ENCODE assay signal across 15 cellular contexts in genomic region chr7:55260671-55261385, GRCh38.
DNase-seq lines count a peak whose midpoint lies in the region; ATAC-seq and TF ChIP-seq lines count a peak whose summit lies in the region.
"Had no signal": no experiment of that assay in that cellular context is flagged by ENCODE, and none has a peak within 500 bp of the region (broad histone marks: within the 10 kb centered on the region; RNA-seq: fewer than 3 reads in every experiment).

No MANE protein-coding gene starts in this region.

- TF ChIP-seq RAD21 in SK-N-SH (IDR thresholded peaks at IDR 0.05; ENCODE audit: low read length): no peak

- no peak for TF ChIP-seq EP300 in SK-N-SH (IDR thresholded peaks at IDR 0.05; ENCODE audit: borderline replicate concordance in 1 of 2, low read depth in 1 of 2, low read length in 1 of 2)

- POLR2A ChIA-PET in SK-N-SH (lab: Yijun Ruan, JAX): no interaction called here
- POLR2A ChIA-PET in naive thymus-derived CD8-positive, alpha-beta T cell (lab: Charles Lee): no interaction called here

- no peak overlapping the region for H2AFZ ChIP-seq in SK-N-SH (ENCODE audit: low read depth)
- H2AFZ ChIP-seq: GM23338 had no signal

- no peak overlapping the region for H3K4me3 ChIP-seq in SK-N-SH (ENCODE audit: low read depth in 2 of 2, low read length in 1 of 2)
- H3K4me3 ChIP-seq: GM23338 had no signal

- no peak overlapping the region for H3K27ac ChIP-seq in SK-N-SH (ENCODE audit: low read depth in 2 of 2, low read length in 1 of 2)
- H3K27ac ChIP-seq: 22Rv1 had no signal

- DNase-seq in SK-N-SH: peak; percentile 7
- peak; percentile 51 for DNase-seq in Caki2 (ENCODE audit: low read depth)
- peak; percentile 82 for DNase-seq in kidney tubule cell (ENCODE audit: low spot score)
- DNase-seq in renal cortical epithelial cell (ENCODE audit: low read depth): peak; percentile 16
- DNase-seq in activated naive CD8-positive, alpha-beta T cell treated with anti-CD3 and anti-CD28 coated beads for 36 hours: no peak
- no peak for DNase-seq in naive thymus-derived CD8-positive, alpha-beta T cell
- DNase-seq: CD8-positive, alpha-beta T cell; COR-L47; DND-41; GDM1 had no signal

- H3K4me2 ChIP-seq in SK-N-SH: no peak overlapping the region
- H3K4me2 ChIP-seq: GM23338 had no signal

- H3K9ac ChIP-seq in SK-N-SH: no peak overlapping the region

- H3K27ac Mint-ChIP-seq in activated naive CD8-positive, alpha-beta T cell treated with anti-CD3 and anti-CD28 coated beads for 36 hours: no peak overlapping the region
- no peak overlapping the region for H3K27ac Mint-ChIP-seq in naive thymus-derived CD8-positive, alpha-beta T cell
- H3K27ac Mint-ChIP-seq: CD8-positive, alpha-beta T cell; GM23338 had no signal

- H3K9me2 ChIP-seq in SK-N-SH: no peaks in the 10 kb centered on the region

- WGBS in SK-N-SH (ENCODE audit: low lambda C conversion rate): 57% methylated on average over 3 of the region's 3 CpGs

- ATAC-seq in SK-N-SH treated with all-trans-retinoic acid at 6 μM for 48 hours (no peak), HG03342 (IDR thresholded peaks at IDR 0.05; ENCODE audit: unreplicated experiment) (no peak)
- ATAC-seq in naive thymus-derived CD8-positive, alpha-beta T cell: no peak
- ATAC-seq: CD8-positive, alpha-beta T cell; GM23338 had no signal

- H3K9me3 ChIP-seq in SK-N-SH: 0 out of 2 replicates have a peak, but pooled peaks cover 4% of the 10 kb centered on the region

- H3F3A ChIP-seq in SK-N-SH (replicated peaks; ENCODE audit: insufficient read depth): no peaks in the 10 kb centered on the region

- TF ChIP-seq CTCF in SK-N-SH (IDR thresholded peaks at IDR 0.05): no peak

- no peaks in the 10 kb centered on the region for H3K36me3 Mint-ChIP-seq in activated naive CD8-positive, alpha-beta T cell treated with anti-CD3 and anti-CD28 coated beads for 36 hours
- H3K36me3 Mint-ChIP-seq in naive thymus-derived CD8-positive, alpha-beta T cell: no peaks in the 10 kb centered on the region
- H3K36me3 Mint-ChIP-seq: CD14-positive monocyte; CD8-positive, alpha-beta T cell had no signal

- no peaks in the 10 kb centered on the region for H3K79me2 ChIP-seq in SK-N-SH (ENCODE audit: insufficient read depth)

- no peaks in the 10 kb centered on the region for H3K36me3 ChIP-seq in SK-N-SH (replicated peaks in 1 of 2; ENCODE audit: control insufficient read depth in 1 of 2, insufficient read depth in 2 of 2, low read length in 1 of 2)

- H4K20me1 ChIP-seq in SK-N-SH (ENCODE audit: insufficient read depth): no peaks in the 10 kb centered on the region

- H3K4me3 Mint-ChIP-seq in activated naive CD8-positive, alpha-beta T cell treated with anti-CD3 and anti-CD28 coated beads for 36 hours: no peak overlapping the region
- H3K4me3 Mint-ChIP-seq in naive thymus-derived CD8-positive, alpha-beta T cell: no peak overlapping the region
- H3K4me3 Mint-ChIP-seq: CD14-positive monocyte; CD8-positive, alpha-beta T cell; GM23338 had no signal

- H3K9me3 Mint-ChIP-seq in activated naive CD8-positive, alpha-beta T cell treated with anti-CD3 and anti-CD28 coated beads for 36 hours: no peaks in the 10 kb centered on the region
- no peaks in the 10 kb centered on the region for H3K9me3 Mint-ChIP-seq in naive thymus-derived CD8-positive, alpha-beta T cell
- H3K9me3 Mint-ChIP-seq: CD8-positive, alpha-beta T cell; GM23338 had no signal

- no peaks in the 10 kb centered on the region for H3K4me1 Mint-ChIP-seq in activated naive CD8-positive, alpha-beta T cell treated with anti-CD3 and anti-CD28 coated beads for 36 hours
- H3K4me1 Mint-ChIP-seq in naive thymus-derived CD8-positive, alpha-beta T cell: peaks cover 0 to 6% (median under 1%) of the 10 kb centered on the region in 4 donors

- CTCF ChIA-PET in SK-N-SH (lab: Yijun Ruan, JAX): interaction anchor here (1.4 kb wide), 1 partner anchor 11 kb away, joined by 3 read pairs; no protein-coding TSS in a partner anchor

- peaks cover 0 to 3% of the 10 kb centered on the region in 2 experiments; a peak in 1 of 4 replicates for H3K4me1 ChIP-seq in SK-N-SH (ENCODE audit: control insufficient read depth in 1 of 2, insufficient read depth in 2 of 2, low read depth in 1 of 2, low read length in 1 of 2)

- in situ Hi-C loops in Caki2 (cut with HindIII; ENCODE audit: low pct_unique_long_range_greater_than_20kb, low sequenced_read_pairs): no loop called here

- H3K27me3 ChIP-seq in SK-N-SH (ENCODE audit: insufficient read depth): peaks cover 5% of the 10 kb centered on the region; the same call in 1 of the 2 replicates

- peaks cover 39% of the 10 kb centered on the region for H3K27me3 Mint-ChIP-seq in activated naive CD8-positive, alpha-beta T cell treated with anti-CD3 and anti-CD28 coated beads for 36 hours
- H3K27me3 Mint-ChIP-seq in naive thymus-derived CD8-positive, alpha-beta T cell: peaks cover 15 to 38% (median 21%) of the 10 kb centered on the region in 5 donors

TF ChIP-seq in SK-N-SH, 30 proteins besides CTCF, POLR2A, EP300 and RAD21 (continues in another document):
- no peak for TF ChIP-seq FOXM1 (IDR thresholded peaks at IDR 0.05; ENCODE audit: low read depth)
- TF ChIP-seq USF1 (IDR thresholded peaks at IDR 0.05; ENCODE audit: borderline replicate concordance, low read depth): no peak
- TF ChIP-seq SMC3 (IDR thresholded peaks at IDR 0.05; ENCODE audit: low read depth, low read length): no peak
- TF ChIP-seq, protein P1, sequence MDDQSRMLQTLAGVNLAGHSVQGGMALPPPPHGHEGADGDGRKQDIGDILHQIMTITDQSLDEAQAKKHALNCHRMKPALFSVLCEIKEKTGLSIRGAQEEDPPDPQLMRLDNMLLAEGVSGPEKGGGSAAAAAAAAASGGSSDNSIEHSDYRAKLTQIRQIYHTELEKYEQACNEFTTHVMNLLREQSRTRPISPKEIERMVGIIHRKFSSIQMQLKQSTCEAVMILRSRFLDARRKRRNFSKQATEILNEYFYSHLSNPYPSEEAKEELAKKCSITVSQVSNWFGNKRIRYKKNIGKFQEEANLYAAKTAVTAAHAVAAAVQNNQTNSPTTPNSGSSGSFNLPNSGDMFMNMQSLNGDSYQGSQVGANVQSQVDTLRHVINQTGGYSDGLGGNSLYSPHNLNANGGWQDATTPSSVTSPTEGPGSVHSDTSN (IDR thresholded peaks at IDR 0.05): no peak
- no peak for TF ChIP-seq TCF12 (IDR thresholded peaks at IDR 0.05)

TF ChIP-seq in SK-N-SH treated with all-trans-retinoic acid at 6 μM for 48 hours, 23 proteins besides CTCF, POLR2A, EP300 and RAD21:
- TF ChIP-seq TSHZ2 (CRISPR knock-in tag; IDR thresholded peaks at IDR 0.05): no peak
- TF ChIP-seq CSDC2 (CRISPR knock-in tag; IDR thresholded peaks at IDR 0.05): no peak

Comparison
In these comparisons a context has a peak if more than half of its experiments do, and no peak if none do; other contexts are left out.
1. DNase-seq: peak in SK-N-SH (single experiment), Caki2 (single experiment), kidney tubule cell (single experiment) and renal cortical epithelial cell (single experiment); none in activated naive CD8-positive, alpha-beta T cell treated with anti-CD3 and anti-CD28 coated beads for 36 hours (single experiment) and naive thymus-derived CD8-positive, alpha-beta T cell (0 of 10).